9 cellular contexts compared by ENCODE assay signal in the genomic region with DNA sequence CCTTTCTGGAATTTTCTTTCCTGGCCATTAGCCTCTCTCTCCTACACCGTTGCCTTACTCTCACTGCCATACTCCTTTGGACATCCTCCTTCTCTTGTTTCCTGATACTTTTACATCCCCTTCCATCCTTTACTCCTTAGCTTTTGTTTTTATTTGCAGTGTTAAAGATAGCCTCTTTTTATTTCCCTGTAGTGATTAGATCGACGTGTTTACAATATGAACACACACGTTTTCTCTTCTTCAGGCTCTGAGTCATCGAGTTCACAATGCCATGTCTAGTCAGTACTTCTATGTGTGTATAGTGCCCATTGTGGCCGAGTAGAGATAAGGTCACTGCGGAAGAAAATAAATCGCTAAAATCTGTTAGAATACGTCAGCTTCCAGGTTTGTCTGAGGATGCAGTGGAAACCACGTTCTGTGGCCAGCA.
A peak's percentile ranks its signal among the peaks of the same experiment; 100 is the strongest.
DNase-seq lines count a peak whose midpoint lies in the region; ATAC-seq and TF ChIP-seq lines count a peak whose summit lies in the region.
"Had no signal": no experiment of that assay in that cellular context is flagged by ENCODE, and none has a peak within 500 bp of the region (broad histone marks: within the 10 kb centered on the region; RNA-seq: fewer than 3 reads in every experiment).

No MANE protein-coding gene starts in this region.

- ATAC-seq in SK-N-SH treated with all-trans-retinoic acid at 6 μM for 48 hours = peak; percentile 96
- peak; percentile 85 for ATAC-seq in stimulated activated naive CD8-positive, alpha-beta T cell treated with anti-CD3 and anti-CD28 coated beads, Interleukin-15, Interleukin-2, amounts not matched to agents 100 U/mL and 50 U/mL, for 24 hours

- DNase-seq in NCI-H2171 treated with DMSO at 0.1 percent for 48 hours (lab: John Stamatoyannopoulos, UW) (peak; percentile 8), NCI-H2171 (lab: John Stamatoyannopoulos, UW) (no peak), glomerular visceral epithelial cell (ENCODE audit: extremely low spot score) (peak; percentile 72), mesenteric fat pad (ENCODE audit: low spot score) (no peak), UCSD-AML1 (lab: John Stamatoyannopoulos, UW; ENCODE audit: unreplicated experiment) (no peak)
- DNase-seq in stimulated activated naive CD8-positive, alpha-beta T cell treated with anti-CD3 and anti-CD28 coated beads, Interleukin-15, Interleukin-2, amounts not matched to agents 100 U/mL and 50 U/mL, for 24 hours = no peak
- no peak for DNase-seq in activated CD4-positive, alpha-beta T cell treated with anti-CD3 and anti-CD28 coated beads for 4 hours
- DNase-seq: stimulated activated CD4-positive, alpha-beta T cell treated with anti-CD3 and anti-CD28 coated beads, Interleukin-2, amount 100 ng/mL, for 48 hours had no signal

TF ChIP-seq in SK-N-SH treated with all-trans-retinoic acid at 6 μM for 48 hours, 23 proteins besides CTCF, POLR2A, EP300 and RAD21:
- no peak for TF ChIP-seq ZFP30 (CRISPR knock-in tag; IDR thresholded peaks at IDR 0.05)
- no peak for TF ChIP-seq TOX (CRISPR knock-in tag; IDR thresholded peaks at IDR 0.05; ENCODE audit: borderline replicate concordance)
- no peak for TF ChIP-seq ESRRG (CRISPR knock-in tag; IDR thresholded peaks at IDR 0.05)
- TF ChIP-seq RARB (CRISPR knock-in tag; IDR thresholded peaks at IDR 0.05) = no peak
- no peak for TF ChIP-seq TCF4 (CRISPR knock-in tag; IDR thresholded peaks at IDR 0.05; ENCODE audit: borderline replicate concordance)
- no peak for TF ChIP-seq CSRNP3 (CRISPR knock-in tag; IDR thresholded peaks at IDR 0.05)
- TF ChIP-seq GLIS3 (CRISPR knock-in tag; IDR thresholded peaks at IDR 0.05) = no peak
- TF ChIP-seq, protein P1, sequence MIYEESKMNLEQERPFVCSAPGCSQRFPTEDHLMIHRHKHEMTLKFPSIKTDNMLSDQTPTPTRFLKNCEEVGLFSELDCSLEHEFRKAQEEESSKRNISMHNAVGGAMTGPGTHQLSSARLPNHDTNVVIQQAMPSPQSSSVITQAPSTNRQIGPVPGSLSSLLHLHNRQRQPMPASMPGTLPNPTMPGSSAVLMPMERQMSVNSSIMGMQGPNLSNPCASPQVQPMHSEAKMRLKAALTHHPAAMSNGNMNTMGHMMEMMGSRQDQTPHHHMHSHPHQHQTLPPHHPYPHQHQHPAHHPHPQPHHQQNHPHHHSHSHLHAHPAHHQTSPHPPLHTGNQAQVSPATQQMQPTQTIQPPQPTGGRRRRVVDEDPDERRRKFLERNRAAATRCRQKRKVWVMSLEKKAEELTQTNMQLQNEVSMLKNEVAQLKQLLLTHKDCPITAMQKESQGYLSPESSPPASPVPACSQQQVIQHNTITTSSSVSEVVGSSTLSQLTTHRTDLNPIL (CRISPR knock-in tag; IDR thresholded peaks at IDR 0.05; ENCODE audit: low read depth) = no peak
- TF ChIP-seq ZNF8 (CRISPR knock-in tag; IDR thresholded peaks at IDR 0.05) = no peak
- no peak for TF ChIP-seq PPARA (CRISPR knock-in tag; IDR thresholded peaks at IDR 0.05; ENCODE audit: borderline replicate concordance)
- TF ChIP-seq ZFP3 (CRISPR knock-in tag; IDR thresholded peaks at IDR 0.05) = no peak
- TF ChIP-seq ZNF565 (CRISPR knock-in tag; conservative IDR thresholded peaks at IDR 0.05; ENCODE audit: low read depth) = no peak

Comparison
In these comparisons a context has a peak if more than half of its experiments do, and no peak if none do; other contexts are left out.
1. DNase-seq: peak in NCI-H2171 treated with DMSO at 0.1 percent for 48 hours (single experiment) and glomerular visceral epithelial cell (single experiment); none in NCI-H2171 (single experiment), stimulated activated naive CD8-positive, alpha-beta T cell treated with anti-CD3 and anti-CD28 coated beads, Interleukin-15, Interleukin-2, amounts not matched to agents 100 U/mL and 50 U/mL, for 24 hours (single experiment), mesenteric fat pad (single experiment), UCSD-AML1 (single experiment) and activated CD4-positive, alpha-beta T cell treated with anti-CD3 and anti-CD28 coated beads for 4 hours (0 of 2).